8 cellular contexts compared by ENCODE assay signal in genomic region chr5:43042626-43043399, GRCh38. TPM values are rescaled to one million over a fixed set of nuclear protein-coding genes. Genes with fewer than 3 reads are reported as not detected.
DNase-seq lines count a peak whose midpoint lies in the region; ATAC-seq, FAIRE-seq and TF ChIP-seq lines count a peak whose summit lies in the region.

No MANE protein-coding gene starts in this region.

- H3K36me3 ChIP-seq in DOHH2 (ENCODE audit: control insufficient read depth, low read length): no peaks in the 10 kb centered on the region; the same call in 1 of the 2 replicates
- no peaks in the 10 kb centered on the region for H3K36me3 ChIP-seq in KMS-11 (ENCODE audit: insufficient read depth)
- H3K36me3 ChIP-seq in pancreas: no peaks in the 10 kb centered on the region

- H3F3A ChIP-seq in DOHH2 (ENCODE audit: control insufficient read depth, insufficient read depth): peaks cover 22% of the 10 kb centered on the region

- peak; percentile 95 for DNase-seq in RPMI8226
- peak; percentile 67 for DNase-seq in activated gamma-delta T cell treated with Interleukin-2 at 50 U/mL for 16 hours
- DNase-seq in globus pallidus (ENCODE audit: low spot score): peak; percentile 77
- DNase-seq in pancreas: peak in 5 of 6 donors; percentile 55 to 77 (median 62)
- no peak for DNase-seq in cortex of kidney (lab: John Stamatoyannopoulos, UW)

- H3K4me1 ChIP-seq in DOHH2 (ENCODE audit: control insufficient read depth, low read length) (peaks cover 46% of the 10 kb centered on the region), KMS-11 (ENCODE audit: low read depth, poor library complexity, severe bottlenecking) (peaks cover 29% of the 10 kb centered on the region), pancreas (no peaks in the 10 kb centered on the region)

- H2AFZ ChIP-seq in KMS-11 (ENCODE audit: low read depth): peak overlapping the region; percentile 53

- H3K9ac ChIP-seq in KMS-11: peak overlapping the region; percentile 97

- H3K4me2 ChIP-seq in DOHH2 (ENCODE audit: low read length): peak overlapping the region; percentile 96
- H3K4me2 ChIP-seq in KMS-11: peak overlapping the region; percentile 96; the same call in 1 of the 2 replicates

- H3K27me3 ChIP-seq in DOHH2 (ENCODE audit: control insufficient read depth, low read length) (no peaks in the 10 kb centered on the region), KMS-11 (ENCODE audit: insufficient read depth, low read depth) (no peaks in the 10 kb centered on the region), pancreas (peaks cover 0 to 14% (median 2%) of the 10 kb centered on the region in 4 donors)

- no peaks in the 10 kb centered on the region for H3K9me2 ChIP-seq in DOHH2 (replicated peaks; ENCODE audit: control insufficient read depth, low read length)

- H3K79me2 ChIP-seq in DOHH2 (ENCODE audit: control insufficient read depth, low read length): peaks cover 25% of the 10 kb centered on the region
- no peaks in the 10 kb centered on the region; the same call in 1 of the 2 replicates for H3K79me2 ChIP-seq in KMS-11 (ENCODE audit: insufficient read depth, low read depth)

- H3K27ac ChIP-seq in DOHH2 (ENCODE audit: low read depth, low read length) (peak overlapping the region; percentile 93), KMS-11 (peak overlapping the region; percentile 99), pancreas (peak overlapping the region; percentile 88 to 97 (median 88))

- H4K20me1 ChIP-seq in DOHH2 (ENCODE audit: control insufficient read depth, insufficient read depth, low read depth, low read length): no peaks in the 10 kb centered on the region
- no peaks in the 10 kb centered on the region for H4K20me1 ChIP-seq in KMS-11 (ENCODE audit: insufficient read depth)

- H3K4me3 ChIP-seq in DOHH2 (ENCODE audit: low read length) (peak overlapping the region; percentile 93), KMS-11 (IDR thresholded peaks at IDR 0.05; ENCODE audit: insufficient read depth, low read depth, low read length) (no peak overlapping the region), pancreas (peak overlapping the region; percentile 37 to 59 (median 44))

- FAIRE-seq in pancreas (lab: Jason Lieb, UNC): no peak

- ATAC-seq in GM21529 (IDR thresholded peaks at IDR 0.05; ENCODE audit: unreplicated experiment) (peak; percentile 31), pancreas (peak; percentile 36 to 48 (median 42))

- peak; percentile 22 for TF ChIP-seq CTCF in DOHH2 (IDR thresholded peaks at IDR 0.05; ENCODE audit: low read depth, low read length, poor library complexity, severe bottlenecking)
- TF ChIP-seq CTCF in KMS-11 (conservative IDR thresholded peaks at IDR 0.05; ENCODE audit: low read depth, low read length): peak; percentile 24; the same call in 1 of the 2 replicates
- TF ChIP-seq CTCF in pancreas (IDR thresholded peaks at IDR 0.05): no peak

- intact Hi-C loops in pancreas (cut with DNase I): no loop called here

- no peaks in the 10 kb centered on the region for H3K9me3 ChIP-seq in DOHH2 (ENCODE audit: control insufficient read depth, insufficient read depth, low read length)
- no peaks in the 10 kb centered on the region for H3K9me3 ChIP-seq in pancreas

- WGBS in pancreas, 2 donors: 3 to 6% methylated on average over 58 of the region's 58 CpGs

RNA-seq across cellular contexts. Expression of gene ANXA2R, which starts 2.7 kb away (rescaled TPM):
- total RNA-seq in pancreas: under 1 TPM; 0.32 to 0.90 (median 0.47) TPM
- 1 to 10 TPM in 1 of 2 donors, under 1 TPM in 1; 0.87 to 1.9 TPM for polyA plus RNA-seq in pancreas

Comparison
In these comparisons a context has a peak if more than half of its experiments do, and no peak if none do; other contexts are left out.
1. CTCF ChIP-seq: peak in DOHH2 (single experiment) and KMS-11 (single experiment); none in pancreas (0 of 4).
2. Peak in every context shown above with its lines, with median percentiles within 50 percentile points of each other: H3K27ac ChIP-seq.